21 cellular contexts compared by ENCODE assay signal in the genomic region with DNA sequence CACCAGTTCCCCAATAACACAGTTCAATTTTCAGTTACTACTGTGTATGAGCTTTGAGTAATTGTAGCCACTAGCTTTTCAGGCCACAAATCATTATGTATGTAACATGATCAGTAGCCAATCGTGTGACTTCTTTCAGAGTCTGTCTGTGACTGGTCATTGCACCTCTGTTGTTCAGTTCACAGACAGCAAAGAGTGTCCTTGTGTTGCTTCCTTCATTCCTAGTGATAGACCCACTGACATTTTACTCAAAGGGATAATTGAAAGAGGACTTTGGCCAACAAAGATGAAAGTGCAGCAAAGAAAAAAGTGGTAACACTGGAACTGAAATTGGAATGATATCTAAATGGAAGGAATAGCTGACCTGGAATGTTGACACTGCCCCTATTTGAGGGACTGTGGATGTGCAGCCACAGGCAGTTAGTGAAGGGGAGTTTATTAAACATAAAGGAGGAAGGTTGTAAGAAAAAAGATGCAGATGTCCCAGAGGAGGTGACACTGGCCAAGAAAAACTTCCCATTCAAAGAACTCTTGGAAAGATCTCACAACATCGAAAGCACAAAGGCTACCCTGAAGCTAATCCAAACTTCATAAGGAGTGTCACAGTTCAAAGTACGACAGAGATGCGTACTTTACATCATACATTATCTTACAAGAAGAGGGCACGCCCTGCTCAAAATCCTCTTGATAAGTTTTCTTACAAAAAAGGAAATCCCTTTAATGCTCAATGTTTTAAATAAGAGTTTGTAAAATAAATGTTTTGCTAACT. TPM values are rescaled to one million over a fixed set of nuclear protein-coding genes. Genes with fewer than 3 reads are reported as not detected.
DNase-seq lines count a peak whose midpoint lies in the region; ATAC-seq and TF ChIP-seq lines count a peak whose summit lies in the region.
"Had no signal": no experiment of that assay in that cellular context is flagged by ENCODE, and none has a peak within 500 bp of the region (broad histone marks: within the 10 kb centered on the region; RNA-seq: fewer than 3 reads in every experiment).

No MANE protein-coding gene starts in this region.

- no peak overlapping the region for H2AFZ ChIP-seq in SK-N-SH (ENCODE audit: low read depth)

- peaks cover 9% of the 10 kb centered on the region for H4K20me1 ChIP-seq in SK-N-SH (ENCODE audit: insufficient read depth)

- 84% methylated on average over 5 of the region's 5 CpGs for WGBS in SK-N-SH (ENCODE audit: low lambda C conversion rate)
- 89% methylated on average over 5 of the region's 5 CpGs for WGBS in right lobe of liver (ENCODE audit: insufficient coverage, low coverage, low lambda C conversion rate, missing lambda C conversion rate)

- H3K9ac ChIP-seq in SK-N-SH: no peak overlapping the region

- TF ChIP-seq CTCF in SK-N-SH (IDR thresholded peaks at IDR 0.05): no peak
- TF ChIP-seq CTCF in CD8-positive, alpha-beta T cell (IDR thresholded peaks at IDR 0.05): no peak
- TF ChIP-seq CTCF in right lobe of liver (IDR thresholded peaks at IDR 0.05): no peak

- no peak for TF ChIP-seq POLR2A in right lobe of liver (IDR thresholded peaks at IDR 0.05)
- no peak for TF ChIP-seq POLR2A in erythroblast (IDR thresholded peaks at IDR 0.05; ENCODE audit: low read length)

- ATAC-seq in SK-N-SH treated with all-trans-retinoic acid at 6 μM for 48 hours (peak; percentile 31; the same call in 2 of the 3 replicates), T-cell (replicated peaks in 1 of 4) (no peak), right lobe of liver (peak in 3 of 4 donors; percentile 19 to 40 (median 32)), GM19351 (IDR thresholded peaks at IDR 0.05; ENCODE audit: unreplicated experiment) (no peak)
- no peak for ATAC-seq in CD8-positive, alpha-beta T cell
- ATAC-seq: gastroesophageal sphincter had no signal

- H3K9me2 ChIP-seq in SK-N-SH: no peaks in the 10 kb centered on the region

- H3K36me3 Mint-ChIP-seq in CD8-positive, alpha-beta T cell: peaks cover 43% of the 10 kb centered on the region
- peaks cover 42% of the 10 kb centered on the region for H3K36me3 Mint-ChIP-seq in T-cell

- peaks cover 87% of the 10 kb centered on the region for H3K4me1 Mint-ChIP-seq in CD8-positive, alpha-beta T cell (ENCODE audit: low read depth)
- peaks cover 90 to 95% (median 91%) of the 10 kb centered on the region in 3 donors for H3K4me1 Mint-ChIP-seq in T-cell
- H3K4me1 Mint-ChIP-seq: brain had no signal

- intact Hi-C loops in CD8-positive, alpha-beta T cell (cut with DNase I, micrococcal nuclease): no loop called here
- intact Hi-C loops in right lobe of liver (cut with DNase I): no loop called here

- H3K4me3 Mint-ChIP-seq in CD8-positive, alpha-beta T cell: no peak overlapping the region
- H3K4me3 Mint-ChIP-seq in T-cell: peak overlapping the region in 1 of 3 donors; percentile 60
- H3K4me3 Mint-ChIP-seq: brain; stimulated activated naive CD8-positive, alpha-beta T cell treated with anti-CD3 and anti-CD28 coated beads, Interleukin-15, Interleukin-2, amounts not matched to agents 100 ng/mL and 50 ng/mL, for 24 hours had no signal

- H3K27me3 Mint-ChIP-seq in CD8-positive, alpha-beta T cell (ENCODE audit: low read depth): no peaks in the 10 kb centered on the region
- no peaks in the 10 kb centered on the region for H3K27me3 Mint-ChIP-seq in T-cell
- H3K27me3 Mint-ChIP-seq: brain; stimulated activated naive CD8-positive, alpha-beta T cell treated with anti-CD3 and anti-CD28 coated beads, Interleukin-15, Interleukin-2, amounts not matched to agents 100 ng/mL and 50 ng/mL, for 24 hours had no signal

- H3K9me3 Mint-ChIP-seq in CD8-positive, alpha-beta T cell: no peaks in the 10 kb centered on the region
- no peaks in the 10 kb centered on the region for H3K9me3 Mint-ChIP-seq in T-cell
- H3K9me3 Mint-ChIP-seq: stimulated activated naive CD8-positive, alpha-beta T cell treated with anti-CD3 and anti-CD28 coated beads, Interleukin-15, Interleukin-2, amounts not matched to agents 100 ng/mL and 50 ng/mL, for 24 hours had no signal

- H3K36me3 ChIP-seq in SK-N-SH (replicated peaks in 1 of 2; ENCODE audit: control insufficient read depth in 1 of 2, insufficient read depth in 2 of 2, low read length in 1 of 2) (no peaks in the 10 kb centered on the region), right lobe of liver (no peaks in the 10 kb centered on the region)
- no peaks in the 10 kb centered on the region for H3K36me3 ChIP-seq in CD8-positive, alpha-beta T cell (ENCODE audit: insufficient read depth, low read length)
- H3K36me3 ChIP-seq: gastroesophageal sphincter, MG63, right atrium auricular region, upper lobe of left lung had no signal

- no peak for TF ChIP-seq EP300 in SK-N-SH (IDR thresholded peaks at IDR 0.05; ENCODE audit: borderline replicate concordance in 1 of 2, low read depth in 1 of 2, low read length in 1 of 2)

- no peak overlapping the region for H3K27ac ChIP-seq in SK-N-SH (ENCODE audit: low read depth in 2 of 2, low read length in 1 of 2)
- no peak overlapping the region for H3K27ac ChIP-seq in CD8-positive, alpha-beta T cell (ENCODE audit: low read depth, low read length)
- H3K27ac ChIP-seq in right lobe of liver: no peak overlapping the region
- H3K27ac ChIP-seq: epithelial cell of prostate, gastroesophageal sphincter, right atrium auricular region, upper lobe of left lung had no signal

- POLR2A ChIA-PET in SK-N-SH (lab: Yijun Ruan, JAX) (no interaction called here), T-cell (lab: Charles Lee) (no interaction called here)
- POLR2A ChIA-PET in CD8-positive, alpha-beta T cell (lab: Charles Lee): interaction anchor here (1.7 kb wide), 1 partner anchor 47 kb away, joined by 3 read pairs; no protein-coding TSS in a partner anchor

- peaks cover 61% of the 10 kb centered on the region for H3K79me2 ChIP-seq in SK-N-SH (ENCODE audit: insufficient read depth)

- no peaks in the 10 kb centered on the region for H3K4me1 ChIP-seq in SK-N-SH (ENCODE audit: control insufficient read depth in 1 of 2, insufficient read depth in 2 of 2, low read depth in 1 of 2, low read length in 1 of 2)
- H3K4me1 ChIP-seq in CD8-positive, alpha-beta T cell (ENCODE audit: insufficient read depth, low read length): peaks cover 58% of the 10 kb centered on the region
- no peaks in the 10 kb centered on the region for H3K4me1 ChIP-seq in right lobe of liver
- H3K4me1 ChIP-seq: gastroesophageal sphincter, right atrium auricular region had no signal

- no peak for TF ChIP-seq RAD21 in SK-N-SH (IDR thresholded peaks at IDR 0.05; ENCODE audit: low read length)

- H3K27me3 ChIP-seq in SK-N-SH (ENCODE audit: insufficient read depth) (no peaks in the 10 kb centered on the region), right lobe of liver (no peaks in the 10 kb centered on the region)
- H3K27me3 ChIP-seq in CD8-positive, alpha-beta T cell (ENCODE audit: insufficient read depth, low read length): no peaks in the 10 kb centered on the region
- H3K27me3 ChIP-seq: gastroesophageal sphincter, MG63, right atrium auricular region, upper lobe of left lung had no signal

- DNase-seq in SK-N-SH (no peak), T-cell (no peak), right lobe of liver (no peak), erythroblast (lab: John Stamatoyannopoulos, UW) (no peak), dedifferentiated amniotic fluid mesenchymal stem cell (ENCODE audit: extremely low spot score) (no peak)
- DNase-seq in CD8-positive, alpha-beta T cell: no peak
- DNase-seq: activated naive CD4-positive, alpha-beta T cell treated with anti-CD3 and anti-CD28 coated beads, Interleukin-2, amount 50 U/mL, for 16 hours; cortex of kidney; IMR-90; MG63; NCI-H1694 treated with DMSO at 0.1 percent for 48 hours; NCI-H446; Right ventricle myocardium superior; upper lobe of left lung had no signal

- peaks cover 10% of the 10 kb centered on the region for H3F3A ChIP-seq in SK-N-SH (replicated peaks; ENCODE audit: insufficient read depth)

- H3K4me2 ChIP-seq in SK-N-SH: no peak overlapping the region

- H3K9me3 ChIP-seq in SK-N-SH (no peaks in the 10 kb centered on the region), right lobe of liver (no peaks in the 10 kb centered on the region)
- no peaks in the 10 kb centered on the region for H3K9me3 ChIP-seq in CD8-positive, alpha-beta T cell (ENCODE audit: low read length)
- H3K9me3 ChIP-seq: gastroesophageal sphincter, MG63, right atrium auricular region, upper lobe of left lung had no signal

- H3K4me3 ChIP-seq in SK-N-SH (ENCODE audit: low read depth in 2 of 2, low read length in 1 of 2): no peak overlapping the region
- H3K4me3 ChIP-seq in CD8-positive, alpha-beta T cell (ENCODE audit: low read depth, low read length): no peak overlapping the region
- H3K4me3 ChIP-seq in right lobe of liver: no peak overlapping the region
- H3K4me3 ChIP-seq: gastroesophageal sphincter, MG63, right atrium auricular region, upper lobe of left lung had no signal

- peak overlapping the region; percentile 55 for H3K27ac Mint-ChIP-seq in CD8-positive, alpha-beta T cell
- peak overlapping the region; percentile 25 to 59 for H3K27ac Mint-ChIP-seq in T-cell
- H3K27ac Mint-ChIP-seq: brain had no signal

- CTCF ChIA-PET in SK-N-SH (lab: Yijun Ruan, JAX) (interaction anchor here (0.7 to 1.5 kb wide), 2 partner anchors 11 to 16 kb away, joined by 3 to 6 read pairs; no protein-coding TSS in a partner anchor), T-cell (lab: Charles Lee) (no interaction called here)
- CTCF ChIA-PET in CD8-positive, alpha-beta T cell (lab: Charles Lee): interaction anchor here (1.3 to 1.9 kb wide), 2 partner anchors 10 to 14 kb away, joined by 3 to 5 read pairs; no protein-coding TSS in a partner anchor

TF ChIP-seq in SK-N-SH treated with all-trans-retinoic acid at 6 μM for 48 hours, 23 proteins besides CTCF, POLR2A, EP300 and RAD21 (continues in another document):
- TF ChIP-seq ISL1 (CRISPR knock-in tag; IDR thresholded peaks at IDR 0.05): no peak

TF ChIP-seq in SK-N-SH, 30 proteins besides CTCF, POLR2A, EP300 and RAD21 (continues in another document):
- TF ChIP-seq, protein P1, sequence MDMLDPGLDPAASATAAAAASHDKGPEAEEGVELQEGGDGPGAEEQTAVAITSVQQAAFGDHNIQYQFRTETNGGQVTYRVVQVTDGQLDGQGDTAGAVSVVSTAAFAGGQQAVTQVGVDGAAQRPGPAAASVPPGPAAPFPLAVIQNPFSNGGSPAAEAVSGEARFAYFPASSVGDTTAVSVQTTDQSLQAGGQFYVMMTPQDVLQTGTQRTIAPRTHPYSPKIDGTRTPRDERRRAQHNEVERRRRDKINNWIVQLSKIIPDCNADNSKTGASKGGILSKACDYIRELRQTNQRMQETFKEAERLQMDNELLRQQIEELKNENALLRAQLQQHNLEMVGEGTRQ (IDR thresholded peaks at IDR 0.05; ENCODE audit: borderline replicate concordance, low read depth, low read length): no peak
- no peak for TF ChIP-seq ELF1 (IDR thresholded peaks at IDR 0.05)
- TF ChIP-seq TAF1 (IDR thresholded peaks at IDR 0.05; ENCODE audit: borderline replicate concordance, low read depth, low read length): no peak
- TF ChIP-seq CHD2 (IDR thresholded peaks at IDR 0.05; ENCODE audit: low read length, partially characterized antibody): no peak
- TF ChIP-seq SIN3A (IDR thresholded peaks at IDR 0.05; ENCODE audit: borderline replicate concordance, low read depth, low read length): no peak

RNA-seq across cellular contexts. Expression of a gene that starts 19.3 kb away (rescaled TPM):
- 8.6 and 9.8 TPM in 2 replicates for polyA plus RNA-seq in SK-N-SH (2012; rRNA removed)
- polyA plus RNA-seq in SK-N-SH (2012; cell fraction: cytosol; rRNA removed): 10.4 and 13.6 TPM in 2 replicates
- polyA plus RNA-seq in SK-N-SH (2012; cell fraction: nucleus; rRNA removed): 14.1 and 16.2 TPM in 2 replicates
- 10 to 100 TPM; 84.7 to 85.7 TPM for total RNA-seq in CD8-positive, alpha-beta T cell
- total RNA-seq in T-cell: 100 to 1,000 TPM; 123 to 151 (median 136) TPM
- 100 to 1,000 TPM in 2 of 6 experiments, 10 to 100 TPM in 4; 61.9 to 167 (median 84.4) TPM for total RNA-seq in right lobe of liver

Comparison
In these comparisons a context has a peak if more than half of its experiments do, and no peak if none do; other contexts are left out.
1. ATAC-seq: peak in SK-N-SH treated with all-trans-retinoic acid at 6 μM for 48 hours (single experiment) and right lobe of liver (3 of 4); none in CD8-positive, alpha-beta T cell (single experiment), T-cell (0 of 4) and GM19351 (single experiment).
2. CTCF ChIA-PET loops: an anchor here in SK-N-SH (0.7 to 1.5 kb wide) and CD8-positive, alpha-beta T cell (1.3 to 1.9 kb wide); none called in T-cell.